Comparison of ENCODE assay signal across 8 cellular contexts in genomic region chr1:39816431-39817090, GRCh38. TPM values are rescaled to one million over a fixed set of nuclear protein-coding genes. Genes with fewer than 3 reads are reported as not detected.
DNase-seq lines count a peak whose midpoint lies in the region; ATAC-seq and TF ChIP-seq lines count a peak whose summit lies in the region.

No MANE protein-coding gene starts in this region.

- POLR2A ChIA-PET in CD4-positive, alpha-beta T cell (lab: Charles Lee): interaction anchor here (1.0 kb wide), 1 partner anchor 17 kb away, joined by 3 read pairs; no protein-coding TSS in a partner anchor

- intact Hi-C loops in CD4-positive, alpha-beta T cell (cut with DNase I, micrococcal nuclease): loop anchor here (1.0 to 2.0 kb wide), 3 partner anchors 86 to 522 kb away; no protein-coding TSS in a partner anchor
- intact Hi-C loops in lower lobe of right lung (cut with DNase I): loop anchor here (10.0 kb wide), 1 partner anchor 88 kb away; the partner anchor contains the start of gene MYCL

- peak overlapping the region; percentile 42 for H3K4me3 Mint-ChIP-seq in CD4-positive, alpha-beta T cell

- H3K27ac Mint-ChIP-seq in CD4-positive, alpha-beta T cell: no peak overlapping the region

- H3K27me3 Mint-ChIP-seq in CD4-positive, alpha-beta T cell: peaks cover 20% of the 10 kb centered on the region

- H3K4me3 ChIP-seq in lower lobe of right lung: no peak overlapping the region

- no peaks in the 10 kb centered on the region for H3K4me1 ChIP-seq in lower lobe of right lung

- H3K27ac ChIP-seq in CD4-positive, alpha-beta T cell (ENCODE audit: low read depth, low read length): no peak overlapping the region
- no peak overlapping the region for H3K27ac ChIP-seq in lower lobe of right lung

- no peaks in the 10 kb centered on the region for H3K9me3 Mint-ChIP-seq in CD4-positive, alpha-beta T cell

- no peaks in the 10 kb centered on the region for H3K36me3 ChIP-seq in lower lobe of right lung

- CTCF ChIA-PET in CD4-positive, alpha-beta T cell (lab: Charles Lee): interaction anchor here (0.8 to 5.1 kb wide), 9 partner anchors 10 to 157 kb away, joined by 3 to 38 read pairs (median 4); partner anchors contain the start of gene MYCL

- H3K36me3 Mint-ChIP-seq in CD4-positive, alpha-beta T cell (ENCODE audit: low read depth): no peaks in the 10 kb centered on the region

- no peaks in the 10 kb centered on the region for H3K9me3 ChIP-seq in CD4-positive, alpha-beta T cell (ENCODE audit: control insufficient read depth, low read length)
- H3K9me3 ChIP-seq in lower lobe of right lung: no peaks in the 10 kb centered on the region

- no peaks in the 10 kb centered on the region for H3K27me3 ChIP-seq in CD4-positive, alpha-beta T cell (ENCODE audit: control insufficient read depth, insufficient read depth, low read length)
- peaks cover 10% of the 10 kb centered on the region for H3K27me3 ChIP-seq in lower lobe of right lung (ENCODE audit: low read depth)

- peak; percentile 63 for ATAC-seq in CD4-positive, alpha-beta T cell (ENCODE audit: poor library complexity)
- ATAC-seq in GM19043 (IDR thresholded peaks at IDR 0.05; ENCODE audit: low read depth, unreplicated experiment) (peak; percentile 48), HG03175 (IDR thresholded peaks at IDR 0.05; ENCODE audit: unreplicated experiment) (peak; percentile 32), lower lobe of right lung (peak; percentile 93)

- peak; percentile 17 to 59 (median 48) for DNase-seq in CD4-positive, alpha-beta T cell
- DNase-seq in NCI-H524 (lab: John Stamatoyannopoulos, UW) (peak; percentile 50 to 88), dermis microvascular lymphatic vessel endothelial cell (ENCODE audit: low read depth in 2 of 2) (peak; percentile 18 to 84), lower lobe of right lung (peak; percentile 75)
- DNase-seq in activated CD4-positive, alpha-beta T cell treated with anti-CD3 and anti-CD28 coated beads, Interleukin-2, amount 50 U/mL, for 1 hour: peak; percentile 50
- DNase-seq in stimulated activated CD8-positive, alpha-beta memory T cell treated with anti-CD3 and anti-CD28 coated beads, Interleukin-4, amount 100 ng/mL, for 24 hours (ENCODE audit: low read depth): peak; percentile 40

- peaks cover 9% of the 10 kb centered on the region for H3K4me1 Mint-ChIP-seq in CD4-positive, alpha-beta T cell (ENCODE audit: low read depth)

- peak; percentile 74 for TF ChIP-seq CTCF in CD4-positive, alpha-beta T cell (IDR thresholded peaks at IDR 0.05)
- peak; percentile 87 for TF ChIP-seq CTCF in lower lobe of right lung (IDR thresholded peaks at IDR 0.05)

RNA-seq across cellular contexts. Expression of gene BMP8B, which starts 27.9 kb away (rescaled TPM):
- under 1 TPM in 1 of 2 experiments, not detected in 1; 0.06 TPM for total RNA-seq in CD4-positive, alpha-beta T cell
- total RNA-seq in dermis microvascular lymphatic vessel endothelial cell: 0.13 and 0.39 TPM in 2 replicates
- 1.7 TPM for total RNA-seq in lower lobe of right lung

RNA-seq across cellular contexts. Expression of gene OXCT2, which starts 45.4 kb away (rescaled TPM):
- total RNA-seq in CD4-positive, alpha-beta T cell: not detected
- total RNA-seq in dermis microvascular lymphatic vessel endothelial cell (3.6 and 5.9 TPM in 2 replicates), lower lobe of right lung (0.47 TPM)

Comparison
In these comparisons a context has a peak if more than half of its experiments do, and no peak if none do; other contexts are left out.
1. ATAC-seq: peak in every context shown above with its lines; median percentile 93 in lower lobe of right lung; 63 in CD4-positive, alpha-beta T cell; 48 in GM19043; 32 in HG03175.